17 cellular contexts compared by ENCODE assay signal in genomic region chr14:89249972-89250371, GRCh38.
A peak's percentile ranks its signal among the peaks of the same experiment; 100 is the strongest.
DNase-seq lines count a peak whose midpoint lies in the region; ATAC-seq, FAIRE-seq and TF ChIP-seq lines count a peak whose summit lies in the region.
"Had no signal": no experiment of that assay in that cellular context is flagged by ENCODE, and none has a peak within 500 bp of the region (broad histone marks: within the 10 kb centered on the region; RNA-seq: fewer than 3 reads in every experiment).

No MANE protein-coding gene starts in this region.

- ATAC-seq in natural killer cell treated with Interleukin-12 subunit alpha and Interleukin-12 subunit beta and Interleukin-15 and Interleukin-18, amount 100 ng/mL, for 72 hours: no peak
- no peak for ATAC-seq in natural killer cell

- no peak overlapping the region for H2BK15ac ChIP-seq in mesenchymal stem cell (ENCODE audit: low read depth, poor library complexity, severe bottlenecking)

- H3K4me1 ChIP-seq in astrocyte (ENCODE audit: insufficient read depth, low read length) (peaks cover 6% of the 10 kb centered on the region), trophoblast cell (ENCODE audit: control insufficient read depth in 1 of 2, insufficient read depth in 2 of 2, low read length in 2 of 2) (peaks cover 34 to 35% of the 10 kb centered on the region in 2 experiments), OCI-LY7 (ENCODE audit: insufficient read depth, low read length, poor library complexity, severe bottlenecking) (peaks cover 16% of the 10 kb centered on the region), mesenchymal stem cell (ENCODE audit: control insufficient read depth, insufficient read depth, low read depth, low read length) (peaks cover 13% of the 10 kb centered on the region)

- H2BK5ac ChIP-seq in trophoblast cell (ENCODE audit: low read depth, low read length, poor library complexity) (peak overlapping the region; percentile 89), mesenchymal stem cell (ENCODE audit: low read depth, low read length, poor library complexity, severe bottlenecking) (no peak overlapping the region)

- no TSS peak for BruUV-seq in OCI-LY7 (replicated peaks; lab: Mats Ljungman, UMichigan)

- H3K4me3 ChIP-seq in astrocyte (ENCODE audit: insufficient read depth, low read depth, low read length) (no peak overlapping the region), trophoblast cell (ENCODE audit: low read depth, low read length) (no peak overlapping the region), OCI-LY7 (ENCODE audit: low read depth, low read length, poor library complexity, severe bottlenecking) (no peak overlapping the region), mesenchymal stem cell (ENCODE audit: insufficient read depth in 1 of 2, low read depth in 1 of 2, low read length in 2 of 2) (no peak overlapping the region)
- H3K4me3 ChIP-seq: BLaER1 had no signal

- no peak overlapping the region for H3K4me2 ChIP-seq in astrocyte (ENCODE audit: low read length)
- no peak overlapping the region for H3K4me2 ChIP-seq in trophoblast cell (ENCODE audit: low read length)
- no peak overlapping the region for H3K4me2 ChIP-seq in OCI-LY7 (ENCODE audit: low read length)
- H3K4me2 ChIP-seq in mesenchymal stem cell (ENCODE audit: low read length, poor library complexity, severe bottlenecking): no peak overlapping the region
- H3K4me2 ChIP-seq: BLaER1 had no signal

- H3K4me1 Mint-ChIP-seq in natural killer cell treated with Interleukin-12 subunit alpha and Interleukin-12 subunit beta and Interleukin-15 and Interleukin-18, amount 100 ng/mL, for 72 hours (ENCODE audit: low read depth in 2 of 2): peaks cover 51 to 62% of the 10 kb centered on the region in 2 donors
- H3K4me1 Mint-ChIP-seq in natural killer cell (peaks cover 63 to 68% of the 10 kb centered on the region in 2 donors), astrocyte (ENCODE audit: low read depth, unreplicated experiment) (peaks cover 35% of the 10 kb centered on the region)

- no peaks in the 10 kb centered on the region for H3K36me3 Mint-ChIP-seq in natural killer cell treated with Interleukin-12 subunit alpha and Interleukin-12 subunit beta and Interleukin-15 and Interleukin-18, amount 100 ng/mL, for 72 hours
- H3K36me3 Mint-ChIP-seq in natural killer cell: no peaks in the 10 kb centered on the region
- peaks cover 8% of the 10 kb centered on the region for H3K36me3 Mint-ChIP-seq in astrocyte (ENCODE audit: low read depth, unreplicated experiment)

- POLR2A ChIA-PET in OCI-LY7 (lab: Charles Lee): no interaction called here

- H3K18ac ChIP-seq in trophoblast cell (ENCODE audit: low read length): peak overlapping the region; percentile 84
- no peak overlapping the region for H3K18ac ChIP-seq in mesenchymal stem cell (ENCODE audit: low read depth in 1 of 2, low read length in 2 of 2)

- peak overlapping the region; percentile 70 to 99 for H3K27ac Mint-ChIP-seq in natural killer cell treated with Interleukin-12 subunit alpha and Interleukin-12 subunit beta and Interleukin-15 and Interleukin-18, amount 100 ng/mL, for 72 hours
- H3K27ac Mint-ChIP-seq in natural killer cell (peak overlapping the region in 1 of 2 donors; percentile 67), astrocyte (ENCODE audit: unreplicated experiment) (peak overlapping the region; percentile 4)

- no peaks in the 10 kb centered on the region for H3K9me3 ChIP-seq in astrocyte (ENCODE audit: insufficient read depth, low read depth, low read length)
- H3K9me3 ChIP-seq in trophoblast cell (ENCODE audit: insufficient read depth, low read depth, low read length): no peaks in the 10 kb centered on the region
- peaks cover 25% of the 10 kb centered on the region; the same call in 1 of the 2 replicates for H3K9me3 ChIP-seq in OCI-LY7 (ENCODE audit: low read length)
- H3K9me3 ChIP-seq in mesenchymal stem cell (ENCODE audit: control insufficient read depth, low read length): no peaks in the 10 kb centered on the region

- H3K9me2 ChIP-seq in OCI-LY7 (ENCODE audit: insufficient read depth, low read length): no peaks in the 10 kb centered on the region

- WGBS in trophoblast cell (ENCODE audit: extremely low coverage, insufficient coverage, insufficient read length): no CpG with 5 or more reads among the region's 1 CpG
- 100% methylated on average over 1 of the region's 1 CpG for WGBS in mesenchymal stem cell

- no peak overlapping the region for H3K4me3 Mint-ChIP-seq in natural killer cell treated with Interleukin-12 subunit alpha and Interleukin-12 subunit beta and Interleukin-15 and Interleukin-18, amount 100 ng/mL, for 72 hours
- H3K4me3 Mint-ChIP-seq in natural killer cell (no peak overlapping the region), astrocyte (ENCODE audit: unreplicated experiment) (no peak overlapping the region)
- H3K4me3 Mint-ChIP-seq: CD14-positive monocyte had no signal

- H3K9ac ChIP-seq in astrocyte (ENCODE audit: low read length) (no peak overlapping the region), trophoblast cell (ENCODE audit: low read length) (no peak overlapping the region), mesenchymal stem cell (ENCODE audit: low read length) (no peak overlapping the region)
- H3K9ac ChIP-seq: BLaER1 had no signal

- H2BK120ac ChIP-seq in trophoblast cell (ENCODE audit: insufficient read depth, low read length, poor library complexity): peak overlapping the region; percentile 86
- H2BK120ac ChIP-seq in mesenchymal stem cell (ENCODE audit: low read depth, low read length): no peak overlapping the region

- DNase-seq in natural killer cell treated with Interleukin-12 subunit alpha and Interleukin-12 subunit beta and Interleukin-15 and Interleukin-18, amount 100 ng/mL, for 72 hours (ENCODE audit: low spot score): no peak
- DNase-seq in natural killer cell: no peak
- no peak for DNase-seq in astrocyte (ENCODE audit: low read depth)
- no peak for DNase-seq in trophoblast cell
- DNase-seq in NCI-H187 (lab: John Stamatoyannopoulos, UW): no peak
- no peak for DNase-seq in OCI-LY7 (ENCODE audit: low spot score)
- DNase-seq in mesenchymal stem cell: no peak
- DNase-seq: 8988T; CD4-positive, alpha-beta memory T cell; DMS79 treated with DMSO at 0.1 percent for 48 hours; GF-D8; HCEC 1CT had no signal

- H3K79me1 ChIP-seq in trophoblast cell (ENCODE audit: low read length) (peaks cover 29% of the 10 kb centered on the region), mesenchymal stem cell (replicated peaks; ENCODE audit: low read length, poor library complexity, severe bottlenecking) (peaks cover 31% of the 10 kb centered on the region)

- H2BK12ac ChIP-seq in trophoblast cell (ENCODE audit: low read length) (peak overlapping the region; percentile 97), mesenchymal stem cell (ENCODE audit: low read length in 2 of 2) (no peak overlapping the region)

- intact Hi-C loops in natural killer cell (cut with micrococcal nuclease): no loop called here
- intact Hi-C loops in OCI-LY7 (cut with micrococcal nuclease; ENCODE audit: unreplicated experiment): no loop called here

- H3K14ac ChIP-seq in trophoblast cell (ENCODE audit: low read length): peak overlapping the region; percentile 68
- H3K14ac ChIP-seq in mesenchymal stem cell (ENCODE audit: low read length in 2 of 2): no peak overlapping the region

- TF ChIP-seq CTCF in natural killer cell (IDR thresholded peaks at IDR 0.05) (no peak), astrocyte (IDR thresholded peaks at IDR 0.05; ENCODE audit: insufficient read depth, low read depth, low read length) (no peak), OCI-LY7 (conservative IDR thresholded peaks at IDR 0.05; ENCODE audit: low read length) (no peak)

- H4K20me1 ChIP-seq in astrocyte (ENCODE audit: insufficient read depth, low read length) (peaks cover 66% of the 10 kb centered on the region), OCI-LY7 (ENCODE audit: insufficient read depth, low read length) (no peaks in the 10 kb centered on the region)

- H3K27me3 Mint-ChIP-seq in natural killer cell treated with Interleukin-12 subunit alpha and Interleukin-12 subunit beta and Interleukin-15 and Interleukin-18, amount 100 ng/mL, for 72 hours: no peaks in the 10 kb centered on the region
- H3K27me3 Mint-ChIP-seq in natural killer cell (ENCODE audit: low read depth in 2 of 2): no peaks in the 10 kb centered on the region
- no peaks in the 10 kb centered on the region for H3K27me3 Mint-ChIP-seq in astrocyte (ENCODE audit: low read depth, unreplicated experiment)
- H3K27me3 Mint-ChIP-seq: CD4-positive, alpha-beta memory T cell; IgD-negative memory B cell had no signal

- H4K8ac ChIP-seq in trophoblast cell (ENCODE audit: low read depth, low read length) (peak overlapping the region; percentile 62), mesenchymal stem cell (ENCODE audit: low read length) (no peak overlapping the region)

- no peak overlapping the region for H4K12ac ChIP-seq in trophoblast cell (ENCODE audit: low read depth, low read length)

- H2AK5ac ChIP-seq in trophoblast cell (ENCODE audit: low read length) (peak overlapping the region; percentile 65), mesenchymal stem cell (ENCODE audit: low read length, severe bottlenecking) (no peak overlapping the region)

- no peaks in the 10 kb centered on the region for H3K36me3 ChIP-seq in astrocyte (ENCODE audit: insufficient read depth, low read length)
- H3K36me3 ChIP-seq in trophoblast cell (ENCODE audit: control insufficient read depth in 1 of 2, insufficient read depth in 2 of 2, low read length in 2 of 2): peaks cover 0 to 4% of the 10 kb centered on the region in 2 experiments
- peaks cover 43% of the 10 kb centered on the region for H3K36me3 ChIP-seq in OCI-LY7 (ENCODE audit: insufficient read depth, low read length)
- H3K36me3 ChIP-seq in mesenchymal stem cell (ENCODE audit: control insufficient read depth in 1 of 2, insufficient read depth in 2 of 2, low read depth in 1 of 2, low read length in 2 of 2): peaks cover 2 to 6% of the 10 kb centered on the region in 2 experiments

- no peaks in the 10 kb centered on the region for H3K27me3 ChIP-seq in astrocyte (ENCODE audit: insufficient read depth, low read length)
- no peaks in the 10 kb centered on the region for H3K27me3 ChIP-seq in trophoblast cell (ENCODE audit: insufficient read depth, low read length)
- H3K27me3 ChIP-seq in mesenchymal stem cell (ENCODE audit: control insufficient read depth in 1 of 2, insufficient read depth in 1 of 2, low read length in 2 of 2): no peaks in the 10 kb centered on the region
- H3K27me3 ChIP-seq: BLaER1 had no signal

- H3K79me2 ChIP-seq in astrocyte (ENCODE audit: insufficient read depth, low read length): peaks cover 14% of the 10 kb centered on the region
- peaks cover 3% of the 10 kb centered on the region for H3K79me2 ChIP-seq in trophoblast cell (ENCODE audit: control insufficient read depth, insufficient read depth, low read length, poor library complexity)
- no peaks in the 10 kb centered on the region for H3K79me2 ChIP-seq in OCI-LY7 (ENCODE audit: insufficient read depth, low read depth, low read length)

- no peaks in the 10 kb centered on the region for H3K9me3 Mint-ChIP-seq in natural killer cell treated with Interleukin-12 subunit alpha and Interleukin-12 subunit beta and Interleukin-15 and Interleukin-18, amount 100 ng/mL, for 72 hours
- H3K9me3 Mint-ChIP-seq in natural killer cell: no peaks in the 10 kb centered on the region
- H3K9me3 Mint-ChIP-seq in astrocyte (ENCODE audit: unreplicated experiment): peaks cover 2% of the 10 kb centered on the region
- H3K9me3 Mint-ChIP-seq: CD14-positive monocyte had no signal

- no peak for FAIRE-seq in astrocyte (lab: Jason Lieb, UNC)
- FAIRE-seq: H54 had no signal

- CTCF ChIA-PET in OCI-LY7 (lab: Charles Lee; ENCODE audit: unreplicated experiment): no interaction called here

- H4K91ac ChIP-seq in trophoblast cell (ENCODE audit: low read depth, low read length) (peak overlapping the region; percentile 97), mesenchymal stem cell (ENCODE audit: low read length) (no peak overlapping the region)

- H3K4ac ChIP-seq in trophoblast cell (ENCODE audit: low read depth, low read length): peak overlapping the region; percentile 85
- no peak overlapping the region for H3K4ac ChIP-seq in mesenchymal stem cell (ENCODE audit: low read depth in 1 of 2, low read length in 2 of 2)

- H3K23ac ChIP-seq in trophoblast cell (ENCODE audit: low read length): no peak overlapping the region
- no peak overlapping the region for H3K23ac ChIP-seq in mesenchymal stem cell (ENCODE audit: low read length in 2 of 2)

- H3K27ac ChIP-seq in astrocyte (ENCODE audit: low read depth, low read length) (no peak overlapping the region), trophoblast cell (ENCODE audit: low read depth, low read length) (peak overlapping the region; percentile 92), OCI-LY7 (ENCODE audit: low read depth, low read length, poor library complexity, severe bottlenecking) (no peak overlapping the region), mesenchymal stem cell (ENCODE audit: low read length, poor library complexity, severe bottlenecking) (no peak overlapping the region)
- H3K27ac ChIP-seq: BLaER1, HL-60 had no signal

- H2AFZ ChIP-seq in astrocyte (ENCODE audit: low read depth, low read length) (no peak overlapping the region), trophoblast cell (ENCODE audit: insufficient read depth, low read length, poor library complexity) (no peak overlapping the region), OCI-LY7 (ENCODE audit: low read length) (no peak overlapping the region), mesenchymal stem cell (ENCODE audit: low read depth, low read length) (no peak overlapping the region)
